In genomic region chrX:52905531-52905930, GRCh38 we compare ENCODE assay signal across 11 cellular contexts. TPM values are rescaled to one million over a fixed set of nuclear protein-coding genes. Genes with fewer than 3 reads are reported as not detected.
"Had no signal": no experiment of that assay in that cellular context is flagged by ENCODE, and none has a peak within 500 bp of the region (broad histone marks: within the 10 kb centered on the region; RNA-seq: fewer than 3 reads in every experiment).

No MANE protein-coding gene starts in this region.

RNA-seq across cellular contexts. Expression of gene XAGE3, which starts 37.6 kb away (rescaled TPM):
- total RNA-seq: OCI-LY7, PC-3, PC-9, Peyer's patch, Right ventricle myocardium inferior, Right ventricle myocardium superior, RPMI7951, SJCRH30, SJSA1, SK-MEL-5 had no signal
- polyA plus RNA-seq: SK-N-SH had no signal
